In the genomic region with DNA sequence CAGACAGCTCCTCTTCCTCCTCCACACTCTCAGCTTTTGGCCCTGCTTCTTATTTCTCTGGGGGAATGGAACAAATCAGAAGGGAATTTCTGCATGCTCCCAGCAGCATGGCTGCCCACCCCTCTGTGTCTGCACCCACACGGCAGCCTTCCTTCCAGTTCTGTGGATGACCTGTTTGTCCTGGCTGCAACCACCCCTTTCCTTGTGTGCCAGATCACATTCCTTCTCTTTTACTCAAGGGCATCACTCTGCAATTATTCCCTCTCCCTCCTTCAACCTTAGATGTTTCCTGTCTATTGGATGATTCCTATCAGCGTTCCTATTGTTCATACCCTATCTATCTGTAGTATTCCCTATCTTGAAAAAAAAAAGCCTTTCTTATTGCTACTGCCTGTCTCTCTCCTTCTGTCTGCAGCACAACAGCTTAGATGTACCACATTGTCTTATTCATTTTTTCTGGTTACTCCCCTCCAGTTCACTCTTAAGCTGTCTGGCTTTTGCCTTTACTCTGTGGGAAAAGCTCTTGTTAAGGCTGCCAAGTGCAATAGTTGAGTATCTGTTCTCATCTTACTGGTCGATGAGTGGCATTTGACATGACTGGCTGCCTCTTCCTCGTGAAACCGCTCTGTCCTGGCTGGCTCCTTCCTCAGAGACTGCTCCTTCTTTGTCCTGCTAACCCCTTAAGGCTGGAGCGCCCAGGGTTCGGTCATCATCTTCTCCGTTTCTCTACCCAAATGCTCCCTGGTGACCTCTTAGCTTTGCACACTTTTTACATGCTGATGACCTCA, we compare ENCODE assay signal across 19 cellular contexts.
DNase-seq lines count a peak whose midpoint lies in the region; ATAC-seq and TF ChIP-seq lines count a peak whose summit lies in the region.
"Had no signal": no experiment of that assay in that cellular context is flagged by ENCODE, and none has a peak within 500 bp of the region (broad histone marks: within the 10 kb centered on the region; RNA-seq: fewer than 3 reads in every experiment).

No MANE protein-coding gene starts in this region.

- H3K4me3 ChIP-seq in thyroid gland (replicated peaks in 1 of 3) (no peak overlapping the region), PC-9 (no peak overlapping the region)
- H3K4me3 ChIP-seq: BLaER1 had no signal

- no peak overlapping the region for H3K4me2 ChIP-seq in PC-9
- H3K4me2 ChIP-seq: BLaER1 had no signal

- H3K79me2 ChIP-seq in PC-9 (ENCODE audit: low read depth) = no peaks in the 10 kb centered on the region

- TF ChIP-seq POLR2A in thyroid gland (IDR thresholded peaks at IDR 0.05) = no peak

- 58 to 63% methylated on average over 8 of the region's 8 CpGs for WGBS in thyroid gland, 2 donors

- no peaks in the 10 kb centered on the region for H3K9me2 ChIP-seq in PC-9 (ENCODE audit: insufficient read depth)

- no peaks in the 10 kb centered on the region for H3K36me3 ChIP-seq in thyroid gland
- H3K36me3 ChIP-seq in PC-9 (ENCODE audit: low read depth) = no peaks in the 10 kb centered on the region
- H3K36me3 ChIP-seq: BLaER1 had no signal

- peaks cover 37% of the 10 kb centered on the region for H3K4me1 Mint-ChIP-seq in nephron progenitor cell
- H3K4me1 Mint-ChIP-seq: IgD-negative memory B cell had no signal

- H3K27ac Mint-ChIP-seq in nephron progenitor cell = peak overlapping the region; percentile 9
- H3K27ac Mint-ChIP-seq: CD8-positive, alpha-beta T cell; HFFc6; IgD-negative memory B cell had no signal

- no peaks in the 10 kb centered on the region for H3K9me3 Mint-ChIP-seq in nephron progenitor cell
- H3K9me3 Mint-ChIP-seq: CD8-positive, alpha-beta T cell; HFFc6 had no signal

- H3F3A ChIP-seq in PC-9 (ENCODE audit: insufficient read depth, low read depth) = no peaks in the 10 kb centered on the region

- no TSS peak for BruUV-seq in PC-9 (replicated peaks; lab: Mats Ljungman, UMichigan)

- no peaks in the 10 kb centered on the region for H3K9me3 ChIP-seq in thyroid gland
- H3K9me3 ChIP-seq in PC-9 (ENCODE audit: insufficient read depth, low read depth) = no peaks in the 10 kb centered on the region
- H3K9me3 ChIP-seq: BLaER1 had no signal

- H3K27me3 ChIP-seq in thyroid gland = no peaks in the 10 kb centered on the region
- peaks cover 17% of the 10 kb centered on the region; the same call in 1 of the 2 replicates for H3K27me3 ChIP-seq in PC-9 (ENCODE audit: insufficient read depth, low read depth)
- H3K27me3 ChIP-seq: BLaER1 had no signal

- TF ChIP-seq CTCF in nephron progenitor cell (IDR thresholded peaks at IDR 0.05) = no peak
- no peak for TF ChIP-seq CTCF in thyroid gland (IDR thresholded peaks at IDR 0.05)
- TF ChIP-seq CTCF in PC-9 (conservative IDR thresholded peaks at IDR 0.05) = no peak

- CTCF ChIA-PET in PC-9 (lab: Charles Lee) = no interaction called here

- H3K4me1 ChIP-seq in thyroid gland = no peaks in the 10 kb centered on the region
- no peaks in the 10 kb centered on the region for H3K4me1 ChIP-seq in PC-9 (replicated peaks; ENCODE audit: insufficient read depth)

- POLR2A ChIA-PET in PC-9 (lab: Charles Lee; ENCODE audit: unreplicated experiment) = no interaction called here

- no peaks in the 10 kb centered on the region for H3K27me3 Mint-ChIP-seq in nephron progenitor cell (ENCODE audit: low read depth, poor library complexity)

- no peak overlapping the region for H3K4me3 Mint-ChIP-seq in nephron progenitor cell
- H3K4me3 Mint-ChIP-seq: CD8-positive, alpha-beta T cell; HFFc6 had no signal

- H4K20me1 ChIP-seq in PC-9 (ENCODE audit: insufficient read depth) = no peaks in the 10 kb centered on the region
- H4K20me1 ChIP-seq: BLaER1 had no signal

- peak; percentile 63 for ATAC-seq in SK-N-SH treated with all-trans-retinoic acid at 6 μM for 48 hours
- no peak for ATAC-seq in activated CD4-positive, CD25-positive, alpha-beta regulatory T cell treated with anti-CD3 and anti-CD28 coated beads, Interleukin-2, amount 50 U/mL, for 24 hours
- ATAC-seq: CD8-positive, alpha-beta T cell; Panc1 had no signal

- no peaks in the 10 kb centered on the region for H3K36me3 Mint-ChIP-seq in nephron progenitor cell (ENCODE audit: low read depth)
- H3K36me3 Mint-ChIP-seq: CD8-positive, alpha-beta T cell; IgD-negative memory B cell had no signal

- DNase-seq in NCI-H510A treated with DMSO at 0.1 percent for 48 hours (lab: John Stamatoyannopoulos, UW) (peak; percentile 46), NCI-H510A (lab: John Stamatoyannopoulos, UW) (no peak), M059J (ENCODE audit: low read depth) (peak; percentile 70), nephron progenitor cell (no peak), thyroid gland (no peak), PC-9 (no peak)
- DNase-seq: 8988T; CD8-positive, alpha-beta T cell; GDM1; HFFc6; Kasumi-1; NCI-H2029; NCI-H524 treated with DMSO at 0.1 percent for 48 hours; SHP77 had no signal

- H3K27ac ChIP-seq in thyroid gland = no peak overlapping the region
- H3K27ac ChIP-seq in PC-9 = no peak overlapping the region
- H3K27ac ChIP-seq: BLaER1 had no signal

- intact Hi-C loops in thyroid gland (cut with DNase I) (no loop called here), PC-9 (cut with micrococcal nuclease; ENCODE audit: unreplicated experiment) (no loop called here)

- no peak overlapping the region for H2AFZ ChIP-seq in PC-9

TF ChIP-seq in SK-N-SH treated with all-trans-retinoic acid at 6 μM for 48 hours, 23 proteins besides CTCF, POLR2A, EP300 and RAD21:
- TF ChIP-seq PPARA (CRISPR knock-in tag; IDR thresholded peaks at IDR 0.05; ENCODE audit: borderline replicate concordance) (no peak), GLIS3 (CRISPR knock-in tag; IDR thresholded peaks at IDR 0.05) (no peak), ISL1 (CRISPR knock-in tag; IDR thresholded peaks at IDR 0.05) (no peak), ESRRG (CRISPR knock-in tag; IDR thresholded peaks at IDR 0.05) (no peak), TSHZ2 (CRISPR knock-in tag; IDR thresholded peaks at IDR 0.05) (no peak), ZNF8 (CRISPR knock-in tag; IDR thresholded peaks at IDR 0.05) (no peak), ZNF565 (CRISPR knock-in tag; conservative IDR thresholded peaks at IDR 0.05; ENCODE audit: low read depth) (no peak)
- TF ChIP-seq, protein P1, sequence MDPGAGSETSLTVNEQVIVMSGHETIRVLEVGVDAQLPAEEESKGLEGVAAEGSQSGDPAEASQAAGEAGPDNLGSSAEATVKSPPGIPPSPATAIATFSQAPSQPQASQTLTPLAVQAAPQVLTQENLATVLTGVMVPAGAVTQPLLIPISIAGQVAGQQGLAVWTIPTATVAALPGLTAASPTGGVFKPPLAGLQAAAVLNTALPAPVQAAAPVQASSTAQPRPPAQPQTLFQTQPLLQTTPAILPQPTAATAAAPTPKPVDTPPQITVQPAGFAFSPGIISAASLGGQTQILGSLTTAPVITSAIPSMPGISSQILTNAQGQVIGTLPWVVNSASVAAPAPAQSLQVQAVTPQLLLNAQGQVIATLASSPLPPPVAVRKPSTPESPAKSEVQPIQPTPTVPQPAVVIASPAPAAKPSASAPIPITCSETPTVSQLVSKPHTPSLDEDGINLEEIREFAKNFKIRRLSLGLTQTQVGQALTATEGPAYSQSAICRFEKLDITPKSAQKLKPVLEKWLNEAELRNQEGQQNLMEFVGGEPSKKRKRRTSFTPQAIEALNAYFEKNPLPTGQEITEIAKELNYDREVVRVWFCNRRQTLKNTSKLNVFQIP (CRISPR knock-in tag; IDR thresholded peaks at IDR 0.05; ENCODE audit: borderline replicate concordance, low read depth) = no peak
- TF ChIP-seq, protein P2, sequence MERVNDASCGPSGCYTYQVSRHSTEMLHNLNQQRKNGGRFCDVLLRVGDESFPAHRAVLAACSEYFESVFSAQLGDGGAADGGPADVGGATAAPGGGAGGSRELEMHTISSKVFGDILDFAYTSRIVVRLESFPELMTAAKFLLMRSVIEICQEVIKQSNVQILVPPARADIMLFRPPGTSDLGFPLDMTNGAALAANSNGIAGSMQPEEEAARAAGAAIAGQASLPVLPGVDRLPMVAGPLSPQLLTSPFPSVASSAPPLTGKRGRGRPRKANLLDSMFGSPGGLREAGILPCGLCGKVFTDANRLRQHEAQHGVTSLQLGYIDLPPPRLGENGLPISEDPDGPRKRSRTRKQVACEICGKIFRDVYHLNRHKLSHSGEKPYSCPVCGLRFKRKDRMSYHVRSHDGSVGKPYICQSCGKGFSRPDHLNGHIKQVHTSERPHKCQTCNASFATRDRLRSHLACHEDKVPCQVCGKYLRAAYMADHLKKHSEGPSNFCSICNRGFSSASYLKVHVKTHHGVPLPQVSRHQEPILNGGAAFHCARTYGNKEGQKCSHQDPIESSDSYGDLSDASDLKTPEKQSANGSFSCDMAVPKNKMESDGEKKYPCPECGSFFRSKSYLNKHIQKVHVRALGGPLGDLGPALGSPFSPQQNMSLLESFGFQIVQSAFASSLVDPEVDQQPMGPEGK (CRISPR knock-in tag; IDR thresholded peaks at IDR 0.05; ENCODE audit: borderline replicate concordance) = no peak
TF ChIP-seq in SK-N-SH treated with all-trans-retinoic acid at 6 μM for 48 hours: peak in this region for 0.

Comparison
In these comparisons a context has a peak if more than half of its experiments do, and no peak if none do; other contexts are left out.
1. DNase-seq: peak in NCI-H510A treated with DMSO at 0.1 percent for 48 hours (single experiment) and M059J (single experiment); none in NCI-H510A (single experiment), nephron progenitor cell (single experiment), thyroid gland (0 of 2) and PC-9 (0 of 2).